8 cellular contexts compared by ENCODE assay signal in genomic region chr4:146945556-146946374, GRCh38. TPM values are rescaled to one million over a fixed set of nuclear protein-coding genes. Genes with fewer than 3 reads are reported as not detected.
DNase-seq lines count a peak whose midpoint lies in the region; ATAC-seq lines count a peak whose summit lies in the region.

Gene TTC29, minus strand, starts transcription at chr4:146945864. Its CDS starts 5,969 bp downstream, at chr4:146939895.

- intact Hi-C loops in left colon (cut with DNase I, micrococcal nuclease), result no loop called here

- ATAC-seq in GM18870 (IDR thresholded peaks at IDR 0.05; ENCODE audit: unreplicated experiment), result peak; percentile 99
- peak; percentile 100 for ATAC-seq in HG03135 (IDR thresholded peaks at IDR 0.05; ENCODE audit: unreplicated experiment)
- peak; percentile 100 for ATAC-seq in left colon

- in situ Hi-C loops in ACHN (cut with HindIII; ENCODE audit: low pct_ligation_motif_present, low pct_unique_long_range_greater_than_20kb, low sequenced_read_pairs), result no loop called here

- DNase-seq in ACHN, result peak; percentile 90
- peak; percentile 84 for DNase-seq in NCI-H345 (lab: John Stamatoyannopoulos, UW)
- peak; percentile 93 for DNase-seq in activated CD4-positive, alpha-beta T cell treated with anti-CD3 and anti-CD28 coated beads for 48 hours
- DNase-seq in cortex of kidney (lab: John Stamatoyannopoulos, UW), result peak; percentile 12
- peak; percentile 87 to 94 for DNase-seq in left colon
- DNase-seq in stimulated activated CD4-positive, alpha-beta T cell treated with anti-CD3 and anti-CD28 coated beads, Interleukin-1b, Interleukin-23, amount 100 ng/mL, for 1 hour (ENCODE audit: low read depth in 2 of 2), result peak; percentile 54 to 80

RNA-seq across cellular contexts. Expression of gene TTC29, which starts in this region (rescaled TPM):
- total RNA-seq in left colon, result not detected

Comparison
In these comparisons a context has a peak if more than half of its experiments do, and no peak if none do; other contexts are left out.
1. Peak in every context shown above with its lines: DNase-seq and ATAC-seq.
2. Peak in DNase-seq and ATAC-seq in left colon; RNA of the gene not detected or under 1 TPM.
3. DNase-seq: peak in every context shown above with its lines; median percentile 93 in activated CD4-positive, alpha-beta T cell treated with anti-CD3 and anti-CD28 coated beads for 48 hours; 90 in left colon; 90 in ACHN; 84 in NCI-H345; 67 in stimulated activated CD4-positive, alpha-beta T cell treated with anti-CD3 and anti-CD28 coated beads, Interleukin-1b, Interleukin-23, amount 100 ng/mL, for 1 hour; 12 in cortex of kidney.